Comparison of ENCODE assay signal across 8 cellular contexts in the genomic region with DNA sequence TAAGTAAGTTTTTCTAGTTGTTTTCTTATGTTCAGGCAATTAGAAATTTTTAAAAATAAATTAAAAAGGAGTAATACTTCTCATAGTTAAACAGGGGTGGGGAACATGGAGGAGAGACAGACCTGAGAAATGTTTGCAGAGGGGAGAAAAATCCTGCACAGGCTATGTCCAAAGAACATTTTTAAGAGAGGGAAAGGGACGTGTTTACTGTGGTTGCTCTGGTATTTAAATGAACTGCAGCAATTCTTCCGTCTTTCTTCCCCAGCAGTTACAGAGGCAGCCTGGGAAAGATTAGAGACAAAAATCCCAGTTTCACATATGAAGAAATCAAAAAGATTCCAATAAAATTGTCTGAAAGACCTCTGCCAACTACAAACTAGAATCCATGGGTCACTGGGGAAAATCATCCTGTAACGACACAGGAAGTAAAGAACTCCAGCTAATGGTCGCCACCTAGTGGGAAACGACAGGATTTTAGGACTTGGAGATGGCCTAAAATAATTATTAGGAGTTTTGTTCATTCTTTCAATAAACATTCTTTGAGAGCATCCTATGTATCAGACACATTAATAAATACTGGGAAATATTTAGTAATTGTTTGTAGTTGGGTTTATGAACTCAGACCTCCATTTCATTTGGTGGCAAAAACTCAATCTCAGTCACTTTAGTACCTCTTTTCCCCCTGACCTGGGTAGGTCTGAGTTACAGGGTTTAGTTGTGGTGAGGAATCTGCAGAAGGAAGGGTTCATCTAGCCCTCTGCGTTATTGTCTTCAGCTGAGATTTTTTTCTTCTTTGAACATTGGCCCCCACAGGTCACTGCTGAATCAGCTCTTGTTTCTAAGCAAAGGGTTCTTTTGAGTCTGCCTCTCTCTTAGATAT.
DNase-seq lines count a peak whose midpoint lies in the region; ATAC-seq lines count a peak whose summit lies in the region.

No MANE protein-coding gene starts in this region.

- H3K27ac Mint-ChIP-seq in activated naive CD4-positive, alpha-beta T cell treated with anti-CD3 and anti-CD28 coated beads, Interleukin-2, amount 10 ng/mL, durations not matched to agents 7 days and 5 days: no peak overlapping the region

- CTCF ChIA-PET in activated naive CD4-positive, alpha-beta T cell treated with anti-CD3 and anti-CD28 coated beads, Interleukin-2, amount 10 ng/mL, durations not matched to agents 7 days and 5 days (lab: Charles Lee): interaction anchor here (0.6 to 3.2 kb wide), 10 partner anchors 9 to 785 kb away, joined by 3 to 47 read pairs (median 4); partner anchors contain the start of gene ZBBX

- no peaks in the 10 kb centered on the region for H3K36me3 Mint-ChIP-seq in activated naive CD4-positive, alpha-beta T cell treated with anti-CD3 and anti-CD28 coated beads, Interleukin-2, amount 10 ng/mL, durations not matched to agents 7 days and 5 days

- H3K27me3 Mint-ChIP-seq in activated naive CD4-positive, alpha-beta T cell treated with anti-CD3 and anti-CD28 coated beads, Interleukin-2, amount 10 ng/mL, durations not matched to agents 7 days and 5 days: no peaks in the 10 kb centered on the region

- DNase-seq in activated naive CD4-positive, alpha-beta T cell treated with anti-CD3 and anti-CD28 coated beads, Interleukin-2, amount 10 ng/mL, durations not matched to agents 7 days and 5 days: peak; percentile 35
- no peak for DNase-seq in activated naive CD4-positive, alpha-beta T cell treated with anti-CD3 and anti-CD28 coated beads, Interleukin-2, amount 50 U/mL, for 16 hours
- DNase-seq in HUDEP-2 (lab: John Stamatoyannopoulos, UW; ENCODE audit: unreplicated experiment in 76 of 76): peak in 61 of 76 experiments; percentile 3 to 74 (median 47)
- DNase-seq in NOMO-1 treated with dmso at 0.1 percent for 144 hours (lab: John Stamatoyannopoulos, UW; ENCODE audit: unreplicated experiment): peak; percentile 49
- peak; percentile 58 to 88 for DNase-seq in T47D (ENCODE audit: low read depth in 1 of 2, low spot score in 1 of 2)
- peak; percentile 70 for DNase-seq in iris pigment epithelial cell (ENCODE audit: low read depth)
- peak in 2 of 3 donors; percentile 4 to 12 for DNase-seq in stimulated activated CD4-positive, alpha-beta T cell treated with anti-CD3 and anti-CD28 coated beads, TNF-alpha, amount 100 ng/mL, for 48 hours (ENCODE audit: low read depth in 3 of 3)

- no peaks in the 10 kb centered on the region for H3K4me1 Mint-ChIP-seq in activated naive CD4-positive, alpha-beta T cell treated with anti-CD3 and anti-CD28 coated beads, Interleukin-2, amount 10 ng/mL, durations not matched to agents 7 days and 5 days

- H3K9me3 Mint-ChIP-seq in activated naive CD4-positive, alpha-beta T cell treated with anti-CD3 and anti-CD28 coated beads, Interleukin-2, amount 10 ng/mL, durations not matched to agents 7 days and 5 days: no peaks in the 10 kb centered on the region

- in situ Hi-C loops in T47D (cut with HindIII; ENCODE audit: low pct_unique_long_range_greater_than_20kb, low sequenced_read_pairs): no loop called here

- H3K4me3 Mint-ChIP-seq in activated naive CD4-positive, alpha-beta T cell treated with anti-CD3 and anti-CD28 coated beads, Interleukin-2, amount 10 ng/mL, durations not matched to agents 7 days and 5 days: no peak overlapping the region

- peak; percentile 90 for ATAC-seq in GM21723 (IDR thresholded peaks at IDR 0.05; ENCODE audit: unreplicated experiment)
